In genomic region chr17:15699937-15700336, GRCh38 we compare ENCODE assay signal across 8 cellular contexts. TPM values are rescaled to one million over a fixed set of nuclear protein-coding genes. Genes with fewer than 3 reads are reported as not detected.
DNase-seq lines count a peak whose midpoint lies in the region; ATAC-seq and TF ChIP-seq lines count a peak whose summit lies in the region.
"Not testable (repeated sequence)": the region's sequence is repeated elsewhere in the genome, so short reads cannot be mapped to it uniquely, and the experiment has no call there.

No MANE protein-coding gene starts in this region.

- H3K27me3 ChIP-seq in DND-41 (ENCODE audit: insufficient read depth, low read length, poor library complexity); SJCRH30; esophagus (ENCODE audit: control insufficient read depth in 1 of 2, insufficient read depth in 2 of 2, low read length in 2 of 2); kidney epithelial cell (ENCODE audit: control insufficient read depth, insufficient read depth, low read length); thyroid gland: not testable (repeated sequence)

- not testable (repeated sequence) for H4K20me1 ChIP-seq in DND-41 (ENCODE audit: insufficient read depth, low read length)

- H3K36me3 ChIP-seq in DND-41 (ENCODE audit: insufficient read depth, low read length) (peaks cover 25% of the 10 kb centered on the region), SJCRH30 (peaks cover 24% of the 10 kb centered on the region)
- H3K36me3 ChIP-seq in esophagus (ENCODE audit: control insufficient read depth in 2 of 2, insufficient read depth in 2 of 2, low read length in 1 of 2); kidney epithelial cell (ENCODE audit: control insufficient read depth, insufficient read depth, low read length); thyroid gland: not testable (repeated sequence)

- not testable (repeated sequence) for H3K9me3 ChIP-seq in DND-41 (ENCODE audit: insufficient read depth, low read length, severe bottlenecking); esophagus (ENCODE audit: control insufficient read depth in 2 of 2, insufficient read depth in 1 of 2, low read depth in 1 of 2, low read length in 1 of 2); thyroid gland
- H3K9me3 ChIP-seq in SJCRH30 (replicated peaks): peaks cover 12% of the 10 kb centered on the region

- peaks cover 16% of the 10 kb centered on the region for H3K4me1 Mint-ChIP-seq in activated naive CD8-positive, alpha-beta T cell treated with anti-CD3 and anti-CD28 coated beads, Interleukin-2, amount 50 U/mL, for 24 hours

- peak overlapping the region; percentile 75 for H3K9ac ChIP-seq in DND-41 (ENCODE audit: low read depth, low read length)

- H3K4me2 ChIP-seq in DND-41 (ENCODE audit: insufficient read depth, low read length): peak overlapping the region; percentile 63

- not testable (repeated sequence) for TF ChIP-seq POLR2A in thyroid gland (IDR thresholded peaks at IDR 0.05)

- intact Hi-C loops in thyroid gland (cut with DNase I): not testable (repeated sequence)

- peak overlapping the region; percentile 82 for H2AFZ ChIP-seq in DND-41 (ENCODE audit: low read depth, low read length)

- H3K79me2 ChIP-seq in DND-41 (ENCODE audit: insufficient read depth, low read length): peaks cover 14% of the 10 kb centered on the region

- H3K36me3 Mint-ChIP-seq in activated naive CD8-positive, alpha-beta T cell treated with anti-CD3 and anti-CD28 coated beads, Interleukin-2, amount 50 U/mL, for 24 hours (ENCODE audit: low read depth): peaks cover 29% of the 10 kb centered on the region

- H3K27me3 Mint-ChIP-seq in activated naive CD8-positive, alpha-beta T cell treated with anti-CD3 and anti-CD28 coated beads, Interleukin-2, amount 50 U/mL, for 24 hours: not testable (repeated sequence)

- H3K9me3 Mint-ChIP-seq in activated naive CD8-positive, alpha-beta T cell treated with anti-CD3 and anti-CD28 coated beads, Interleukin-2, amount 50 U/mL, for 24 hours: not testable (repeated sequence)

- peak overlapping the region; percentile 92 for H3K27ac Mint-ChIP-seq in activated naive CD8-positive, alpha-beta T cell treated with anti-CD3 and anti-CD28 coated beads, Interleukin-2, amount 50 U/mL, for 24 hours

- WGBS in esophagus, 2 donors: 0% methylated on average over 6 to 14 of the region's 21 CpGs
- no CpG with 5 or more reads among the region's 21 CpGs for WGBS in thyroid gland, 2 donors

- H3K4me3 ChIP-seq in DND-41 (ENCODE audit: low read depth in 1 of 2, low read length in 2 of 2) (peak overlapping the region; percentile 43 to 79; a peak in 3 of 4 replicates), SJCRH30 (peak overlapping the region; percentile 79), esophagus (ENCODE audit: low read depth in 1 of 2, low read length in 2 of 2) (peak overlapping the region; percentile 54 to 60), kidney epithelial cell (ENCODE audit: low read depth, low read length) (peak overlapping the region; percentile 41), thyroid gland (replicated peaks in 1 of 3) (peak overlapping the region in 2 of 3 donors; percentile 49 to 58)

- H3K4me1 ChIP-seq in DND-41 (ENCODE audit: insufficient read depth, low read length): peaks cover 18% of the 10 kb centered on the region
- not testable (repeated sequence) for H3K4me1 ChIP-seq in SJCRH30; esophagus (ENCODE audit: control insufficient read depth in 2 of 2, insufficient read depth in 2 of 2, low read length in 1 of 2); thyroid gland

- H3K27ac ChIP-seq in DND-41 (ENCODE audit: low read length) (peak overlapping the region; percentile 80), SJCRH30 (peak overlapping the region; percentile 50), esophagus (ENCODE audit: low read depth in 2 of 2, low read length in 1 of 2) (peak overlapping the region in 1 of 2 donors; percentile 65)
- H3K27ac ChIP-seq in thyroid gland: not testable (repeated sequence)

- not testable (repeated sequence) for TF ChIP-seq CTCF in DND-41 (IDR thresholded peaks at IDR 0.05; ENCODE audit: borderline replicate concordance, extremely low read depth, low read length, poor library complexity, severe bottlenecking); kidney epithelial cell (IDR thresholded peaks at IDR 0.05; ENCODE audit: insufficient read depth, low read length, poor library complexity, severe bottlenecking); omental fat pad (IDR thresholded peaks at IDR 0.05); thyroid gland (IDR thresholded peaks at IDR 0.05)

- ATAC-seq in DND-41 (ENCODE audit: insufficient read depth, low read depth) (peak; percentile 35), HG02885 (IDR thresholded peaks at IDR 0.05; ENCODE audit: poor library complexity, unreplicated experiment) (peak; percentile 4), omental fat pad (ENCODE audit: low FRiP score) (peak; percentile 31)
- ATAC-seq in activated naive CD8-positive, alpha-beta T cell treated with anti-CD3 and anti-CD28 coated beads, Interleukin-2, amount 50 U/mL, for 24 hours: not testable (repeated sequence)

- not testable (repeated sequence) for DNase-seq in DND-41; SJCRH30; activated naive CD8-positive, alpha-beta T cell treated with anti-CD3 and anti-CD28 coated beads, Interleukin-2, amount 50 U/mL, for 24 hours; kidney epithelial cell (ENCODE audit: low read depth); omental fat pad (ENCODE audit: low spot score); thyroid gland

- peak overlapping the region; percentile 88 for H3K4me3 Mint-ChIP-seq in activated naive CD8-positive, alpha-beta T cell treated with anti-CD3 and anti-CD28 coated beads, Interleukin-2, amount 50 U/mL, for 24 hours

RNA-seq across cellular contexts. Expression of gene ZNF286A, which starts 0.4 kb away (rescaled TPM):
- 164 and 212 TPM in 2 replicates for total RNA-seq in SJCRH30 (2014; rRNA removed; shearing (Covaris generic))
- polyA plus RNA-seq in esophagus: 1 to 10 TPM; 5.4 to 5.8 TPM
- total RNA-seq in kidney epithelial cell (33.7 and 62.2 TPM in 2 replicates), omental fat pad (10 to 100 TPM; 11.9 to 28.9 (median 19.1) TPM), thyroid gland (10 to 100 TPM; 21.9 to 55.2 (median 28.8) TPM)

RNA-seq across cellular contexts. Expression of gene TRIM16, which starts 15.8 kb away (rescaled TPM):
- 36.5 and 40.8 TPM in 2 replicates for total RNA-seq in SJCRH30 (2014; rRNA removed; shearing (Covaris generic))
- 100 to 1,000 TPM in 1 of 2 donors, 10 to 100 TPM in 1; 72.2 to 140 TPM for polyA plus RNA-seq in esophagus
- total RNA-seq in kidney epithelial cell: 69.1 TPM in 2 replicates
- 10 to 100 TPM; 20.2 to 36.7 (median 25.5) TPM for total RNA-seq in omental fat pad
- total RNA-seq in thyroid gland: 100 to 1,000 TPM in 1 of 4 donors, 10 to 100 TPM in 3; 45.4 to 125 (median 90.6) TPM

RNA-seq across cellular contexts. Expression of gene TBC1D26, which starts 32.1 kb away (rescaled TPM):
- total RNA-seq in SJCRH30 (2014; rRNA removed; shearing (Covaris generic)): 0.05 and 0.12 TPM in 2 replicates
- polyA plus RNA-seq in esophagus: under 1 TPM; 0.05 to 0.06 TPM
- not detected in 2 replicates for total RNA-seq in kidney epithelial cell
- total RNA-seq in omental fat pad: under 1 TPM in 1 of 4 donors, not detected in 3; 0.24 TPM
- total RNA-seq in thyroid gland: under 1 TPM in 1 of 4 donors, not detected in 3; 0.22 TPM
